In the genomic region with DNA sequence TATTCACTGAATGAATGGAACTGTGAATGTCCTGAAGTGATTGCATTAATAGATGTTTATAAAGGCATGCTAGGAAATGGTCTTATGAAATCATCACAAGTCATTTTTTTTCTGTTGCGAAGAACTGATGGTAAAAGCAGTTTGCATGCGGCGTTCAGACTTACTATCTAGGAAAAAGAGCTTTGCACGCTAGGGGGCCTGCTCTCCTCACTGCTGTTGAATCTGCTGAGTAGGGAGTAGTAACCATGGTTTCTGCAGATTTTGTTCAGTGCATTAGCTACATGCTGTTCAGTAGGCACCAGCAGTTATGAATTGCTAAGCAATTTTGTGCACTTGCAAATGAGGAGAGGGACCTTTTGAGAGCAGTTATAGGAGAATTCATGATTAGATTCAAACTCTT, we compare ENCODE assay signal across 8 cellular contexts. TPM values are rescaled to one million over a fixed set of nuclear protein-coding genes. Genes with fewer than 3 reads are reported as not detected.
DNase-seq lines count a peak whose midpoint lies in the region; ATAC-seq, FAIRE-seq and TF ChIP-seq lines count a peak whose summit lies in the region.

No MANE protein-coding gene starts in this region.

- H4K20me1 ChIP-seq in OCI-LY1 (ENCODE audit: insufficient read depth, low read length), result no peaks in the 10 kb centered on the region

- H3K9me2 ChIP-seq in OCI-LY1 (ENCODE audit: low read depth, low read length), result no peaks in the 10 kb centered on the region

- TF ChIP-seq CTCF in OCI-LY1 (IDR thresholded peaks at IDR 0.05; ENCODE audit: low read length) (peak; percentile 56; the same call in 1 of the 2 replicates), epithelial cell of proximal tubule (conservative IDR thresholded peaks at IDR 0.05; ENCODE audit: low read depth, low read length) (peak; percentile 74)

- no peak for FAIRE-seq in GM12892 (lab: Jason Lieb, UNC)

- H3K4me3 ChIP-seq in OCI-LY1 (ENCODE audit: low read depth, low read length, poor library complexity, severe bottlenecking) (no peak overlapping the region), epithelial cell of proximal tubule (ENCODE audit: low read depth, low read length) (no peak overlapping the region)

- no peaks in the 10 kb centered on the region for H3K4me1 ChIP-seq in OCI-LY1 (ENCODE audit: insufficient read depth, low read length, severe bottlenecking)

- no peak overlapping the region for H3K27ac ChIP-seq in OCI-LY1 (ENCODE audit: low read depth, low read length, poor library complexity, severe bottlenecking)

- no peaks in the 10 kb centered on the region for H3K79me2 ChIP-seq in OCI-LY1 (ENCODE audit: insufficient read depth, low read length)

- peaks cover 100% of the 10 kb centered on the region for H3K36me3 ChIP-seq in OCI-LY1 (ENCODE audit: insufficient read depth, low read length)

- ATAC-seq in HG03520 (IDR thresholded peaks at IDR 0.05; ENCODE audit: unreplicated experiment) (no peak), HG03342 (IDR thresholded peaks at IDR 0.05; ENCODE audit: unreplicated experiment) (no peak)

- no peak for TF ChIP-seq POLR2A in GM12892 (IDR thresholded peaks at IDR 0.05; ENCODE audit: low read depth, low read length)

- no peaks in the 10 kb centered on the region for H3K27me3 ChIP-seq in OCI-LY1 (ENCODE audit: insufficient read depth, low read length)

- no peaks in the 10 kb centered on the region for H3K9me3 ChIP-seq in OCI-LY1 (ENCODE audit: low read length)

- no peak overlapping the region for H2AFZ ChIP-seq in OCI-LY1 (ENCODE audit: low read length)

- no peaks in the 10 kb centered on the region for H3F3A ChIP-seq in OCI-LY1 (ENCODE audit: insufficient read depth, low read length)

- no peak overlapping the region for H3K4me2 ChIP-seq in OCI-LY1 (ENCODE audit: low read length)

- no peak overlapping the region for H3K9ac ChIP-seq in OCI-LY1 (ENCODE audit: low read length)

- DNase-seq in DMS114 treated with DMSO at 0.1 percent for 48 hours (lab: John Stamatoyannopoulos, UW; ENCODE audit: unreplicated experiment), result peak; percentile 48
- no peak for DNase-seq in epithelial cell of proximal tubule (ENCODE audit: low read depth)
- DNase-seq in nucleus accumbens (lab: John Stamatoyannopoulos, UW), result peak in 46 of 56 donors; percentile 1 to 87 (median 32)
- DNase-seq in NCI-H1092 (lab: John Stamatoyannopoulos, UW), result no peak
- no peak for DNase-seq in GM12892 (ENCODE audit: insufficient read length)

RNA-seq across cellular contexts. Expression of a gene that starts 57.9 kb away (rescaled TPM):
- 67.0 and 80.5 TPM in 2 replicates for total RNA-seq in epithelial cell of proximal tubule
- 27.2 TPM for polyA plus RNA-seq in GM12892 (2012; ENCODE audit: missing spikeins)

Comparison
In these comparisons a context has a peak if more than half of its experiments do, and no peak if none do; other contexts are left out.
1. DNase-seq: peak in DMS114 treated with DMSO at 0.1 percent for 48 hours (single experiment) and nucleus accumbens (46 of 56); none in epithelial cell of proximal tubule (single experiment), NCI-H1092 (single experiment) and GM12892 (single experiment).